In genomic region chr4:184434021-184434420, GRCh38 we compare ENCODE assay signal across 1 cellular context.
TF ChIP-seq lines count a peak whose summit lies in the region.

No MANE protein-coding gene starts in this region.

TF ChIP-seq in HepG2, 621 proteins besides CTCF, POLR2A, EP300 and RAD21 (continued from another document and continues in another):
- TF ChIP-seq ZHX1 (CRISPR knock-in tag; IDR thresholded peaks at IDR 0.05; ENCODE audit: low read depth): peak; percentile 55; the same call in 1 of the 2 replicates
- TF ChIP-seq HNF1B (CRISPR knock-in tag; IDR thresholded peaks at IDR 0.05): peak; percentile 60; the same call in 1 of the 2 replicates
- TF ChIP-seq CAMTA2 (CRISPR knock-in tag; IDR thresholded peaks at IDR 0.05; ENCODE audit: borderline replicate concordance): no peak
- 0 out of 2 replicates have a peak, but pooled peaks have one; percentile 44 for TF ChIP-seq KAT8 (CRISPR knock-in tag; IDR thresholded peaks at IDR 0.05)
- TF ChIP-seq HMG20A (CRISPR knock-in tag; IDR thresholded peaks at IDR 0.05; ENCODE audit: borderline replicate concordance): peak; percentile 76; the same call in 1 of the 2 replicates
- TF ChIP-seq RFX3 (CRISPR knock-in tag; IDR thresholded peaks at IDR 0.05): no peak
- TF ChIP-seq SALL1 (CRISPR knock-in tag; IDR thresholded peaks at IDR 0.05): peak; percentile 83
- peak; percentile 78 for TF ChIP-seq FOSL2 (CRISPR knock-in tag; IDR thresholded peaks at IDR 0.05)
- TF ChIP-seq ZC3H13 (CRISPR knock-in tag; IDR thresholded peaks at IDR 0.05): no peak
- no peak for TF ChIP-seq DDIT3 (CRISPR knock-in tag; IDR thresholded peaks at IDR 0.05)
- TF ChIP-seq ISL2 (CRISPR knock-in tag; IDR thresholded peaks at IDR 0.05): 0 out of 2 replicates have a peak, but pooled peaks have one; percentile 44
- peak; percentile 93 for TF ChIP-seq ESRRA (CRISPR knock-in tag; IDR thresholded peaks at IDR 0.05; ENCODE audit: low read depth)
- 0 out of 2 replicates have a peak, but pooled peaks have one; percentile 35 for TF ChIP-seq HMG20B (CRISPR knock-in tag; conservative IDR thresholded peaks at IDR 0.05)
- no peak for TF ChIP-seq KDM5A (IDR thresholded peaks at IDR 0.05; ENCODE audit: borderline replicate concordance, low read length)
- TF ChIP-seq HDAC6 (IDR thresholded peaks at IDR 0.05; ENCODE audit: low read depth, low read length): no peak
- 0 out of 2 replicates have a peak, but pooled peaks have one; percentile 40 for TF ChIP-seq NR2F2 (IDR thresholded peaks at IDR 0.05; ENCODE audit: borderline replicate concordance, low read depth)
- TF ChIP-seq ZMYM2 (CRISPR knock-in tag; IDR thresholded peaks at IDR 0.05): peak; percentile 48; the same call in 1 of the 2 replicates
- TF ChIP-seq HOXA5 (CRISPR knock-in tag; IDR thresholded peaks at IDR 0.05): no peak
- TF ChIP-seq MXD4 (CRISPR knock-in tag; IDR thresholded peaks at IDR 0.05): 0 out of 2 replicates have a peak, but pooled peaks have one; percentile 27
- TF ChIP-seq GABPA (IDR thresholded peaks at IDR 0.05; ENCODE audit: low read depth, low read length): no peak
- TF ChIP-seq GABPA (CRISPR knock-in tag; IDR thresholded peaks at IDR 0.05; ENCODE audit: low read depth): 0 out of 2 replicates have a peak, but pooled peaks have one; percentile 17
- no peak for TF ChIP-seq NFE2L1 (CRISPR knock-in tag; IDR thresholded peaks at IDR 0.05; ENCODE audit: borderline replicate concordance)
- no peak for TF ChIP-seq SMYD3 (CRISPR knock-in tag; IDR thresholded peaks at IDR 0.05)
- peak; percentile 47; the same call in 1 of the 2 replicates for TF ChIP-seq THAP11 (CRISPR knock-in tag; IDR thresholded peaks at IDR 0.05)
- no peak for TF ChIP-seq CHD2 (IDR thresholded peaks at IDR 0.05; ENCODE audit: low read depth, low read length)
- 0 out of 4 replicates have a peak, but pooled peaks of 1 of the 2 experiments have one; percentile 9 for TF ChIP-seq NR2F1 (CRISPR knock-in tag; IDR thresholded peaks at IDR 0.05)
- no peak for TF ChIP-seq ZBTB40 (IDR thresholded peaks at IDR 0.05)
- peak; percentile 21; the same call in 1 of the 2 replicates for TF ChIP-seq ZBTB40 (CRISPR knock-in tag; IDR thresholded peaks at IDR 0.05)
- peak; percentile 98 for TF ChIP-seq PITX1 (CRISPR knock-in tag; IDR thresholded peaks at IDR 0.05)
- TF ChIP-seq MTF1 (CRISPR knock-in tag; IDR thresholded peaks at IDR 0.05): no peak
- no peak for TF ChIP-seq ZBTB1 (CRISPR knock-in tag; IDR thresholded peaks at IDR 0.05; ENCODE audit: borderline replicate concordance)
- 0 out of 2 replicates have a peak, but pooled peaks have one; percentile 67 for TF ChIP-seq CCDC6 (CRISPR knock-in tag; IDR thresholded peaks at IDR 0.05)
- TF ChIP-seq CBX2 (IDR thresholded peaks at IDR 0.05; ENCODE audit: low read depth, low read length): no peak
- TF ChIP-seq CBX2 (CRISPR knock-in tag; IDR thresholded peaks at IDR 0.05; ENCODE audit: low read depth): no peak
- TF ChIP-seq SKI (IDR thresholded peaks at IDR 0.05; ENCODE audit: partially characterized antibody): peak; percentile 33
- TF ChIP-seq HMGXB3 (CRISPR knock-in tag; IDR thresholded peaks at IDR 0.05; ENCODE audit: borderline replicate concordance): peak; percentile 35; the same call in 1 of the 2 replicates
- TF ChIP-seq ZNF7 (CRISPR knock-in tag; IDR thresholded peaks at IDR 0.05): no peak
- TF ChIP-seq ZFP91 (CRISPR knock-in tag; IDR thresholded peaks at IDR 0.05; ENCODE audit: borderline replicate concordance): no peak
- 0 out of 4 replicates have a peak, but pooled peaks of 1 of the 2 experiments have one; percentile 38 for TF ChIP-seq KLF16 (CRISPR knock-in tag; IDR thresholded peaks at IDR 0.05)
- no peak for TF ChIP-seq XRCC5 (optimal IDR thresholded peaks at IDR 0.05; ENCODE audit: low read length)
- TF ChIP-seq ZNF432 (CRISPR knock-in tag; IDR thresholded peaks at IDR 0.05; ENCODE audit: borderline replicate concordance): no peak
- no peak for TF ChIP-seq ZNF547 (CRISPR knock-in tag; IDR thresholded peaks at IDR 0.05)
- peak; percentile 63; the same call in 1 of the 2 replicates for TF ChIP-seq ZNF430 (CRISPR knock-in tag; IDR thresholded peaks at IDR 0.05)
- TF ChIP-seq ZNF446 (CRISPR knock-in tag; IDR thresholded peaks at IDR 0.05): no peak
- TF ChIP-seq ZNF12 (CRISPR knock-in tag; IDR thresholded peaks at IDR 0.05): no peak
